In the genomic region with DNA sequence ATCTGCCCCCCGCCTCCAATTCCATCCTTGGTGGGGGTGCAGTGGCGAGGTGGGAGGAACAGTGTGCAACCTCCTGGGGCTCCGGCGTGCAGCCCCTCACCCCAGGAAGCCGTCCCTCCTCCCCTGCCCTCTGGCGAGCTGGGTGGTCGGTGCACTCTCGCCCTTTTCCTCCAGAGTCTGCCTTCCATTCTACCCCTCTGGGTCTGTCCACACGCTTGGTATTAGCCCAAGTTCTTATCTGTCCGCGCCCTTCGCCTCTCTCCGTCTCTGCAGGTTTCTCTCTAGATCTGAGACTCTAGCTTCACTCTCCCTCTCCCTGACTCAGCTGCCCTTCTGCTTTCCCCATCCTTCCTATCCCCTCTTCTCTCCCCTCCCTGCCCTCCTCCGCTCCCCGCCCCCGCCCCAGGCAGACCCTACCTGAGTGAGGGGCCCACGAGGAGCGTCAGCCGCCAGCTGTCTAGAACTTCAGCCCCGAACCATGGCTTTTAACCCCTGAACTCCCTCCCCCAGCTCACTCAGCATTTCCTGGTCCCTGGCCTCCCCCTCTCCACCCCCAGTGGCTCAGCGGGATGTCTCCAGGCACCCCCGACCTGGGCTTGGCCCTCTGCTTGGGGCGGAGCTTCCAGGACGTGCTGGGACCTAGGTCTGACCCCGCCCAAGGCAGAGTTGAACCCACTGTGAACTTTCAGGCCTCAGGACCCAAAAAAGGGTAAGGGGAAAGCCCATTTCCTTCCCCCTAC, we compare ENCODE assay signal across 12 cellular contexts. TPM values are rescaled to one million over a fixed set of nuclear protein-coding genes. Genes with fewer than 3 reads are reported as not detected.
A peak's percentile ranks its signal among the peaks of the same experiment; 100 is the strongest.
DNase-seq lines count a peak whose midpoint lies in the region; ATAC-seq and TF ChIP-seq lines count a peak whose summit lies in the region.
"Had no signal": no experiment of that assay in that cellular context is flagged by ENCODE, and none has a peak within 500 bp of the region (broad histone marks: within the 10 kb centered on the region; RNA-seq: fewer than 3 reads in every experiment).

No MANE protein-coding gene starts in this region.

- H2BK120ac ChIP-seq in H9 (ENCODE audit: low read depth, low read length, poor library complexity, severe bottlenecking): no peak overlapping the region

- no peak overlapping the region for H4K8ac ChIP-seq in H9 (replicated peaks; ENCODE audit: insufficient read length, low read depth, low read length)

- no peak overlapping the region for H3K4ac ChIP-seq in H9 (ENCODE audit: low read depth, low read length)

- H2BK5ac ChIP-seq in H9 (ENCODE audit: insufficient read length, low read length): no peak overlapping the region

- no peak overlapping the region for H3K23ac ChIP-seq in H9 (ENCODE audit: insufficient read length, low read depth, low read length)

- H3K18ac ChIP-seq in H9 (ENCODE audit: insufficient read length, low read depth, low read length): no peak overlapping the region

- H3K27me3 Mint-ChIP-seq in H9 (ENCODE audit: low read depth): peaks cover 9% of the 10 kb centered on the region
- H3K27me3 Mint-ChIP-seq in immature natural killer cell (ENCODE audit: low read depth in 3 of 3): peaks cover 13 to 23% (median 14%) of the 10 kb centered on the region in 3 donors

- no peaks in the 10 kb centered on the region; the same call in 1 of the 2 replicates for H3K4me1 ChIP-seq in H9 (ENCODE audit: insufficient read depth, low read length)
- H3K4me1 ChIP-seq in body of pancreas: peaks cover 21% of the 10 kb centered on the region
- no peaks in the 10 kb centered on the region for H3K4me1 ChIP-seq in smooth muscle cell (ENCODE audit: low read depth)

- ATAC-seq in body of pancreas: peak; percentile 16

- H2BK12ac ChIP-seq in H9 (ENCODE audit: insufficient read length, low read depth, low read length): no peak overlapping the region

- H3K4me3 Mint-ChIP-seq in H9 (peak overlapping the region; percentile 67 to 76), immature natural killer cell (peak overlapping the region; percentile 67 to 84 (median 76))
- H3K4me3 Mint-ChIP-seq: activated T-cell treated with anti-CD3 and anti-CD28 coated beads, Interleukin-2, amount 50 U/mL, for 24 hours had no signal

- no peak overlapping the region for H2AFZ ChIP-seq in H9 (ENCODE audit: low read length)
- H2AFZ ChIP-seq in smooth muscle cell (ENCODE audit: low read depth): peak overlapping the region; percentile 77
- H2AFZ ChIP-seq: PC-9 had no signal

- DNase-seq in H9 (peak; percentile 28), body of pancreas (peak in 1 of 4 donors; percentile 25), immature natural killer cell (no peak), smooth muscle cell (lab: John Stamatoyannopoulos, UW; ENCODE audit: unreplicated experiment) (no peak), DMS53 treated with DMSO at 0.1 percent for 48 hours (lab: John Stamatoyannopoulos, UW; ENCODE audit: unreplicated experiment) (no peak), NCI-H187 treated with DMSO at 0.1 percent for 48 hours (lab: John Stamatoyannopoulos, UW) (no peak)
- DNase-seq in NK-92 treated with Interleukin-12 subunit alpha and Interleukin-12 subunit beta, amount 100 ng/mL, for 24 hours (lab: John Stamatoyannopoulos, UW): no peak
- DNase-seq: activated T-cell treated with anti-CD3 and anti-CD28 coated beads, Interleukin-2, amount 50 U/mL, for 24 hours; DND-41; Karpas-422; stimulated activated CD4-positive, alpha-beta T cell treated with anti-CD3 and anti-CD28 coated beads, Interleukin-1b, Interleukin-23, amount 100 ng/mL, for 48 hours had no signal

- H3K27ac Mint-ChIP-seq in H9: no peak overlapping the region
- H3K27ac Mint-ChIP-seq in immature natural killer cell: peak overlapping the region in 1 of 6 donors; percentile 50
- H3K27ac Mint-ChIP-seq: activated T-cell treated with anti-CD3 and anti-CD28 coated beads, Interleukin-2, amount 50 U/mL, for 24 hours had no signal

- no CpG with 5 or more reads among the region's 25 CpGs for WGBS in H9 (ENCODE audit: extremely low coverage, insufficient read length, low lambda C conversion rate)
- WGBS in body of pancreas, 2 donors: 26 to 30% methylated on average over 23 to 24 of the region's 25 CpGs
- WGBS in smooth muscle cell (ENCODE audit: low lambda C conversion rate): 14% methylated on average over 14 of the region's 25 CpGs

- no peaks in the 10 kb centered on the region; a peak in 3 of 5 replicates for H3K9me3 Mint-ChIP-seq in H9
- no peaks in the 10 kb centered on the region for H3K9me3 Mint-ChIP-seq in immature natural killer cell
- H3K9me3 Mint-ChIP-seq: activated T-cell treated with anti-CD3 and anti-CD28 coated beads, Interleukin-2, amount 50 U/mL, for 24 hours had no signal

- no peaks in the 10 kb centered on the region for H3F3A ChIP-seq in smooth muscle cell (ENCODE audit: low read depth)

- H2BK20ac ChIP-seq in H9 (ENCODE audit: low read depth, low read length, poor library complexity, severe bottlenecking): no peak overlapping the region

- intact Hi-C loops in body of pancreas (cut with DNase I): no loop called here

- no peak overlapping the region for H3T11ph ChIP-seq in H9 (ENCODE audit: low read length)

- no peak overlapping the region for H4K91ac ChIP-seq in H9 (ENCODE audit: insufficient read length, low read depth, low read length)

- H2AK5ac ChIP-seq in H9 (ENCODE audit: insufficient read length, low read length): no peak overlapping the region

- no peak overlapping the region for H3K56ac ChIP-seq in H9 (ENCODE audit: insufficient read length, low read depth, low read length)

- H3K23me2 ChIP-seq in H9 (ENCODE audit: insufficient read length, low read depth, low read length, poor library complexity, severe bottlenecking): peaks cover 5% of the 10 kb centered on the region

- no peaks in the 10 kb centered on the region for H4K20me1 ChIP-seq in H9 (ENCODE audit: control insufficient read depth, insufficient read depth, insufficient read length)
- no peaks in the 10 kb centered on the region for H4K20me1 ChIP-seq in smooth muscle cell (ENCODE audit: low read depth)

- no peak overlapping the region for H3K9ac ChIP-seq in H9 (ENCODE audit: extremely low read depth, insufficient read length, low read length)
- H3K9ac ChIP-seq in smooth muscle cell (ENCODE audit: low read depth): no peak overlapping the region

- H3K14ac ChIP-seq in H9 (ENCODE audit: insufficient read depth, low read length): no peak overlapping the region; the same call in 1 of the 2 replicates

- H3K79me2 ChIP-seq in H9 (ENCODE audit: insufficient read depth, low read length): no peaks in the 10 kb centered on the region
- no peaks in the 10 kb centered on the region for H3K79me2 ChIP-seq in smooth muscle cell (ENCODE audit: low read depth)

- H4K5ac ChIP-seq in H9 (ENCODE audit: insufficient read length, low read depth, low read length): no peak overlapping the region

- H3K4me1 Mint-ChIP-seq in H9 (peaks cover 10 to 13% of the 10 kb centered on the region in 2 experiments), immature natural killer cell (peaks cover 5 to 6% of the 10 kb centered on the region in 2 donors)

- no peak overlapping the region for H3K4me3 ChIP-seq in body of pancreas
- peak overlapping the region; percentile 45 for H3K4me3 ChIP-seq in smooth muscle cell
- H3K4me3 ChIP-seq: PC-9 had no signal

- no peak overlapping the region for H3K27ac ChIP-seq in H9 (ENCODE audit: insufficient read length, low read depth, low read length)
- peak overlapping the region in 2 of 4 donors; percentile 41 to 63 for H3K27ac ChIP-seq in body of pancreas
- H3K27ac ChIP-seq in smooth muscle cell (ENCODE audit: low read depth): no peak overlapping the region
- H3K27ac ChIP-seq: PC-9 had no signal

- H3K36me3 ChIP-seq in body of pancreas (replicated peaks in 1 of 2; ENCODE audit: insufficient read depth in 1 of 2, low read depth in 2 of 2) (no peaks in the 10 kb centered on the region), smooth muscle cell (ENCODE audit: low read depth) (no peaks in the 10 kb centered on the region)

- H3K36me3 Mint-ChIP-seq in H9 (ENCODE audit: insufficient read depth in 1 of 3, low read depth in 3 of 3): peaks cover 0 to 3% (median 0%) of the 10 kb centered on the region in 3 experiments; a peak in 2 of 7 replicates
- H3K36me3 Mint-ChIP-seq in immature natural killer cell: peaks cover 0 to 6% (median 4%) of the 10 kb centered on the region in 3 donors

- H3K9me3 ChIP-seq in H9 (ENCODE audit: control insufficient read depth, low read depth, low read length) (no peaks in the 10 kb centered on the region), body of pancreas (no peaks in the 10 kb centered on the region), smooth muscle cell (replicated peaks; ENCODE audit: low read depth) (no peaks in the 10 kb centered on the region)

- H3K27me3 ChIP-seq in H9 (ENCODE audit: insufficient read depth, low read length) (no peaks in the 10 kb centered on the region), body of pancreas (no peaks in the 10 kb centered on the region), smooth muscle cell (ENCODE audit: low read depth) (no peaks in the 10 kb centered on the region)

- TF ChIP-seq CTCF in H9 (conservative IDR thresholded peaks at IDR 0.05): peak; percentile 19; the same call in 1 of the 3 replicates
- TF ChIP-seq CTCF in body of pancreas (IDR thresholded peaks at IDR 0.05): no peak
- no peak for TF ChIP-seq CTCF in smooth muscle cell (IDR thresholded peaks at IDR 0.05; ENCODE audit: borderline replicate concordance, insufficient read depth, poor library complexity, severe bottlenecking)

- H3K4me2 ChIP-seq in H9 (ENCODE audit: insufficient read depth, insufficient read length, low read length): peak overlapping the region; percentile 85
- peak overlapping the region; percentile 87 for H3K4me2 ChIP-seq in smooth muscle cell
- H3K4me2 ChIP-seq: PC-9 had no signal

- H2BK15ac ChIP-seq in H9 (ENCODE audit: low read depth, low read length): no peak overlapping the region

- no peak for TF ChIP-seq POLR2A in body of pancreas (IDR thresholded peaks at IDR 0.05)

- no peaks in the 10 kb centered on the region for H3K79me1 ChIP-seq in H9 (ENCODE audit: insufficient read depth, low read depth, low read length, poor library complexity, severe bottlenecking)

RNA-seq across cellular contexts. Expression of a gene that starts 0.5 kb away (rescaled TPM):
- total RNA-seq in H9 (2021) (3.0 and 4.2 TPM in 2 replicates), body of pancreas (10 to 100 TPM in 1 of 2 donors, under 1 TPM in 1; 0.52 to 31.6 TPM), smooth muscle cell (0.72 and 1.6 TPM in 2 replicates)
- polyA plus RNA-seq in immature natural killer cell (not detected), smooth muscle cell (0.19 and 1.3 TPM in 2 replicates)
- total RNA-seq: PC-9 had no signal

RNA-seq across cellular contexts. Expression of a gene that starts 17.3 kb away (rescaled TPM):
- 0.26 and 0.46 TPM in 2 replicates for total RNA-seq in H9 (2021)
- not detected for total RNA-seq in body of pancreas
- not detected for polyA plus RNA-seq in immature natural killer cell
- total RNA-seq in smooth muscle cell: 5.5 and 12.3 TPM in 2 replicates
- polyA plus RNA-seq in smooth muscle cell: 2.0 and 7.7 TPM in 2 replicates

RNA-seq across cellular contexts. Expression of a gene that starts 30.6 kb away (rescaled TPM):
- total RNA-seq in H9 (2021) (not detected in 2 replicates), body of pancreas (not detected), smooth muscle cell (0.81 and 1.9 TPM in 2 replicates)
- polyA plus RNA-seq in immature natural killer cell (not detected), smooth muscle cell (1.7 and 2.2 TPM in 2 replicates)
- total RNA-seq: PC-9 had no signal

RNA-seq across cellular contexts. Expression of a gene that starts 39.0 kb away (rescaled TPM):
- total RNA-seq in H9 (2021) (not detected in 2 replicates), body of pancreas (10 to 100 TPM; 18.4 to 44.8 TPM), smooth muscle cell (2.1 and 3.2 TPM in 2 replicates)
- polyA plus RNA-seq in immature natural killer cell (not detected), smooth muscle cell (0.97 TPM in 1 of 2 replicates, not detected in the other)

RNA-seq across cellular contexts. Expression of a gene that starts 42.8 kb away (rescaled TPM):
- total RNA-seq in H9 (2021) (8.0 and 8.8 TPM in 2 replicates), body of pancreas (10 to 100 TPM in 1 of 2 donors, 1 to 10 TPM in 1; 6.0 to 32.3 TPM), smooth muscle cell (4.7 and 5.1 TPM in 2 replicates)
- polyA plus RNA-seq in immature natural killer cell (1 to 10 TPM; 2.0 to 5.6 (median 5.0) TPM), smooth muscle cell (9.8 and 11.2 TPM in 2 replicates)
